ENCODE assay signal across 19 cellular contexts in the genomic region with DNA sequence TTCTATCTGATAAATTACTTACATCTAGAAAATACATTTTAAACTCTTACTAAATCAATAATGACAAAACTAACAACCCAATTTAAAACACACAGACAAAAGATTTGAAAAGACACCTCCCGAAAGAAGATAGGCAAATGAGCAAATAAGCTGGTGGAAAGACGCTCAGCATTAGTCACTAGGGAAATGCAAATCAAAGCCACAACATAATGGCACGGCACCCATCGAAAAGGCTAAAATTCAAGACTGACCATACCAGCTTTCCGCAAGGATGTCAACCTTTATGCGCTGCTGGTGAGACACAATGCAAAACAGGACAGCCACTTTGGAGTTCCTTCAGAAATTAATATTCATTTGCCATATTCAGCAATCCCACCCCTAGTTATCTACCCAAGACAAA. TPM values are rescaled to one million over a fixed set of nuclear protein-coding genes. Genes with fewer than 3 reads are reported as not detected.
DNase-seq lines count a peak whose midpoint lies in the region; ATAC-seq, FAIRE-seq and TF ChIP-seq lines count a peak whose summit lies in the region.
"Had no signal": no experiment of that assay in that cellular context is flagged by ENCODE, and none has a peak within 500 bp of the region (broad histone marks: within the 10 kb centered on the region; RNA-seq: fewer than 3 reads in every experiment).

No MANE protein-coding gene starts in this region.

- H3K4me1 ChIP-seq in OCI-LY3 (ENCODE audit: low read length) = peaks cover 9% of the 10 kb centered on the region
- no peaks in the 10 kb centered on the region; the same call in 1 of the 2 replicates for H3K4me1 ChIP-seq in GM12878 (ENCODE audit: control insufficient read depth, insufficient read depth, low read length)
- H3K4me1 ChIP-seq in CD4-positive, alpha-beta memory T cell (ENCODE audit: insufficient read depth, low read length) = no peaks in the 10 kb centered on the region
- H3K4me1 ChIP-seq: SJSA1 had no signal

- peak overlapping the region in 2 of 8 donors; percentile 0 to 17 for H3K4me3 Mint-ChIP-seq in CD4-positive, alpha-beta memory T cell

- CTCF ChIA-PET in GM12878 (lab: Yijun Ruan, JAX) = interaction anchor here (0.8 kb wide), 1 partner anchor 28 kb away, joined by 4 read pairs; no protein-coding TSS in a partner anchor
- CTCF ChIA-PET in CD4-positive, alpha-beta memory T cell (lab: Charles Lee; ENCODE audit: partially characterized antibody) = no interaction called here

- H3K9ac ChIP-seq in OCI-LY3 (ENCODE audit: low read length) (no peak overlapping the region), GM12878 (ENCODE audit: control insufficient read depth, insufficient read depth, low read length) (no peak overlapping the region)

- peaks cover 0 to 4% of the 10 kb centered on the region in 2 donors for H3K36me3 Mint-ChIP-seq in CD4-positive, alpha-beta memory T cell

- ATAC-seq in GM19463 (IDR thresholded peaks at IDR 0.05; ENCODE audit: unreplicated experiment) (peak; percentile 42), GM12878 (peak; percentile 52)

- peaks cover 0 to 3% (median 0%) of the 10 kb centered on the region in 8 donors for H3K9me3 Mint-ChIP-seq in CD4-positive, alpha-beta memory T cell

- H4K20me1 ChIP-seq in OCI-LY3 (ENCODE audit: insufficient read depth, low read length) (peaks cover 57% of the 10 kb centered on the region), GM12878 (ENCODE audit: control insufficient read depth, insufficient read depth) (no peaks in the 10 kb centered on the region)

- no peaks in the 10 kb centered on the region for H3K9me3 ChIP-seq in OCI-LY3 (ENCODE audit: insufficient read depth, low read length)
- H3K9me3 ChIP-seq in GM12878 (replicated peaks; ENCODE audit: control insufficient read depth, insufficient read depth, low read length) = no peaks in the 10 kb centered on the region; the same call in 2 of the 3 replicates
- H3K9me3 ChIP-seq in CD4-positive, alpha-beta memory T cell (ENCODE audit: control insufficient read depth in 1 of 2, low read length in 2 of 2) = no peaks in the 10 kb centered on the region

- intact Hi-C loops in GM12878 (cut with micrococcal nuclease; ENCODE audit: unreplicated experiment) = no loop called here
- intact Hi-C loops in CD4-positive, alpha-beta memory T cell (cut with micrococcal nuclease) = no loop called here

- no peak overlapping the region for H3K27ac Mint-ChIP-seq in CD4-positive, alpha-beta memory T cell

- peaks cover 41 to 68% (median 44%) of the 10 kb centered on the region in 4 donors for H3K4me1 Mint-ChIP-seq in CD4-positive, alpha-beta memory T cell

- TF ChIP-seq EP300 in GM12878 (IDR thresholded peaks at IDR 0.05; ENCODE audit: borderline replicate concordance in 1 of 2, control insufficient read depth in 1 of 2, low read depth in 2 of 2, low read length in 2 of 2) = no peak

- H3K4me2 ChIP-seq in OCI-LY3 (ENCODE audit: low read length) (peak overlapping the region; percentile 16; the same call in 1 of the 2 replicates), GM12878 (ENCODE audit: control insufficient read depth, insufficient read depth) (no peak overlapping the region)
- H3K4me2 ChIP-seq: PC-9 had no signal

- FAIRE-seq in GM12878 (lab: Jason Lieb, UNC) = peak; percentile 69
- FAIRE-seq: H54 had no signal

- no peak for TF ChIP-seq POLR2A in GM12878 (IDR thresholded peaks at IDR 0.05; ENCODE audit: low read depth, low read length)

- POLR2A ChIA-PET in GM12878 (lab: Charles Lee) = interaction anchor here (0.7 kb wide), 1 partner anchor 700 kb away, joined by 3 read pairs; no protein-coding TSS in a partner anchor
- POLR2A ChIA-PET in CD4-positive, alpha-beta memory T cell (lab: Charles Lee; ENCODE audit: partially characterized antibody) = no interaction called here

- RAD21 ChIA-PET in GM12878 (lab: Charles Lee; ENCODE audit: unreplicated experiment) = no interaction called here

- BruUV-seq in GM12878 (replicated peaks; lab: Mats Ljungman, UMichigan) = no TSS peak

- WGBS in GM12878 (ENCODE audit: insufficient coverage, insufficient replicate concordance, low lambda C conversion rate, missing lambda C conversion rate) = 34% methylated on average over 6 of the region's 6 CpGs

- H2AFZ ChIP-seq in OCI-LY3 (ENCODE audit: low read depth, low read length) = no peak overlapping the region
- H2AFZ ChIP-seq in GM12878 (ENCODE audit: control insufficient read depth, low read depth, low read length) = no peak overlapping the region
- H2AFZ ChIP-seq: PC-9 had no signal

- TF ChIP-seq CTCF in OCI-LY3 (IDR thresholded peaks at IDR 0.05; ENCODE audit: low read depth, low read length) (no peak), GM12878 (IDR thresholded peaks at IDR 0.05 in 2 of 3, conservative IDR thresholded peaks at IDR 0.05 in 1 of 3; ENCODE audit: control insufficient read depth in 2 of 3, extremely low read depth in 1 of 3, insufficient read depth in 1 of 3, low read depth in 3 of 3, low read length in 3 of 3) (no peak)

- no peaks in the 10 kb centered on the region for H3K27me3 ChIP-seq in OCI-LY3 (ENCODE audit: low read depth, low read length)
- H3K27me3 ChIP-seq in GM12878 (replicated peaks in 1 of 2; ENCODE audit: control insufficient read depth in 2 of 2, insufficient read depth in 2 of 2, low read length in 1 of 2) = no peaks in the 10 kb centered on the region
- no peaks in the 10 kb centered on the region for H3K27me3 ChIP-seq in CD4-positive, alpha-beta memory T cell (ENCODE audit: insufficient read depth, low read length)
- H3K27me3 ChIP-seq: SJSA1 had no signal

- no peaks in the 10 kb centered on the region for H3K27me3 Mint-ChIP-seq in CD4-positive, alpha-beta memory T cell

- peaks cover 4% of the 10 kb centered on the region for H3K36me3 ChIP-seq in OCI-LY3 (replicated peaks; ENCODE audit: low read depth, low read length)
- no peaks in the 10 kb centered on the region; a peak in 2 of 4 replicates for H3K36me3 ChIP-seq in GM12878 (ENCODE audit: control insufficient read depth in 2 of 2, insufficient read depth in 2 of 2, low read length in 1 of 2)
- no peaks in the 10 kb centered on the region for H3K36me3 ChIP-seq in CD4-positive, alpha-beta memory T cell (ENCODE audit: insufficient read depth, low read length)
- H3K36me3 ChIP-seq: SJSA1 had no signal

- no peak for TF ChIP-seq RAD21 in GM12878 (IDR thresholded peaks at IDR 0.05; ENCODE audit: insufficient read depth, low read depth, low read length)

- in situ Hi-C loops in GM12878 (cut with MboI) = no loop called here

- SMC1A ChIA-PET in GM12878 (lab: Charles Lee; ENCODE audit: uncharacterized antibody, unreplicated experiment) = interaction anchor here (1.2 kb wide), 1 partner anchor 20 kb away, joined by 3 read pairs; no protein-coding TSS in a partner anchor

- H3K79me2 ChIP-seq in OCI-LY3 (ENCODE audit: low read length) = peaks cover 98% of the 10 kb centered on the region
- peaks cover 10% of the 10 kb centered on the region for H3K79me2 ChIP-seq in GM12878 (ENCODE audit: control insufficient read depth, insufficient read depth, low read length)

- DNase-seq in ELR (ENCODE audit: low read depth) (peak; percentile 16), GM12878 (ENCODE audit: low read depth, low spot score) (peak; percentile 12), cerebellum (ENCODE audit: low spot score) (no peak), ecto neural progenitor cell (ENCODE audit: low spot score) (no peak), NCI-H446 treated with DMSO at 0.1 percent for 48 hours (lab: John Stamatoyannopoulos, UW) (no peak)
- no peak for DNase-seq in CD4-positive, alpha-beta memory T cell
- DNase-seq: AML-193; Caco-2; DMS153; EL; NCI-H1105 treated with DMSO at 0.1 percent for 48 hours; NCI-H187; NCI-H345; NK-92 treated with Interleukin-12 subunit alpha and Interleukin-12 subunit beta, amount 100 ng/mL, for 24 hours; PC-9 had no signal

- H3K4me3 ChIP-seq in OCI-LY3 (ENCODE audit: low read length) (no peak overlapping the region), GM12878 (no peak overlapping the region)
- H3K4me3 ChIP-seq in CD4-positive, alpha-beta memory T cell (ENCODE audit: low read length in 2 of 2) = no peak overlapping the region
- H3K4me3 ChIP-seq: PC-9, SJSA1 had no signal

- H3K27ac ChIP-seq in OCI-LY3 (ENCODE audit: low read length) = no peak overlapping the region
- H3K27ac ChIP-seq in GM12878 (ENCODE audit: control insufficient read depth, insufficient read depth) = no peak overlapping the region
- no peak overlapping the region for H3K27ac ChIP-seq in CD4-positive, alpha-beta memory T cell (ENCODE audit: low read depth, low read length)
- H3K27ac ChIP-seq: PC-9, SJSA1 had no signal

TF ChIP-seq in GM12878, 131 proteins besides CTCF, POLR2A, EP300 and RAD21 (continues in another document):
- TF ChIP-seq POU2F2 (IDR thresholded peaks at IDR 0.05; ENCODE audit: borderline replicate concordance, low read depth, low read length) (peak; percentile 82; the same call in 2 of the 3 replicates), MTA2 (IDR thresholded peaks at IDR 0.05; ENCODE audit: low read depth) (no peak)
- TF ChIP-seq, protein P1, sequence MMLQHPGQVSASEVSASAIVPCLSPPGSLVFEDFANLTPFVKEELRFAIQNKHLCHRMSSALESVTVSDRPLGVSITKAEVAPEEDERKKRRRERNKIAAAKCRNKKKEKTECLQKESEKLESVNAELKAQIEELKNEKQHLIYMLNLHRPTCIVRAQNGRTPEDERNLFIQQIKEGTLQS (IDR thresholded peaks at IDR 0.05; ENCODE audit: borderline replicate concordance, extremely low read depth, low read depth, low read length) = no peak

RNA-seq across cellular contexts. Expression of a gene that starts 25.9 kb away (rescaled TPM):
- total RNA-seq in GM12878 (2013; cell fraction: nucleolus; rRNA removed) = 31.6 and 34.9 TPM in 2 replicates
- total RNA-seq in GM12878 (2014; rRNA removed) (2.6 and 3.4 TPM in 2 replicates), GM12878 (2014; rRNA removed; fragmentation: Illumina TruSeq; extraction: Trizol) (3.7 and 4.2 TPM in 2 replicates), GM12878 (2021) (16.9 and 19.5 TPM in 2 replicates), cerebellum (18.1 TPM)
- polyA plus RNA-seq in GM12878 (2011; ENCODE audit: low read depth) = 3.3 TPM
- polyA plus RNA-seq in GM12878 (2011; rRNA removed) (3.4 and 3.5 TPM in 2 replicates), GM12878 (2014; fragmentation: Illumina TruSeq; extraction: Trizol) (10.8 and 11.0 TPM in 2 replicates), GM12878 (2014; fragmentation: Nextera tagmentation; extraction: Ambion mirVana) (1 to 10 TPM in 1 of 2 experiments, under 1 TPM in 1; 0.39 to 1.0 TPM), GM12878 (2014; rRNA removed) (7.7 and 9.1 TPM in 2 replicates), GM12878 (2016; fragmentation: Nextera tagmentation; extraction: Ambion mirVana) (1 to 10 TPM; 1.6 to 1.7 TPM)
- 4.7 and 5.4 TPM in 2 replicates for polyA plus RNA-seq in GM12878 (2011; cell fraction: cytosol; rRNA removed)
- 9.1 and 18.4 TPM in 2 replicates for polyA plus RNA-seq in GM12878 (2011; cell fraction: nucleus; rRNA removed)
- 8.3 and 9.1 TPM in 2 replicates for polyA plus RNA-seq in GM12878 (2012)
- 2.9 and 4.8 TPM in 2 replicates for polyA minus RNA-seq in GM12878 (2011; rRNA and poly(A)+ RNA removed)
- 14.2 and 18.0 TPM in 2 replicates for polyA minus RNA-seq in GM12878 (2011; cell fraction: cytosol; rRNA and poly(A)+ RNA removed)
- polyA minus RNA-seq in GM12878 (2011; cell fraction: nucleus; rRNA and poly(A)+ RNA removed) = 3.1 and 10.1 TPM in 2 replicates
- total RNA-seq in CD4-positive, alpha-beta memory T cell = 10 to 100 TPM; 32.7 to 33.1 TPM
- polyA plus RNA-seq in CD4-positive, alpha-beta memory T cell = 1 to 10 TPM in 1 of 2 donors, under 1 TPM in 1; 0.54 to 2.3 TPM

Comparison
In these comparisons a context has a peak if more than half of its experiments do, and no peak if none do; other contexts are left out.
1. DNase-seq: peak in ELR (single experiment) and GM12878 (single experiment); none in cerebellum (single experiment), ecto neural progenitor cell (single experiment), NCI-H446 treated with DMSO at 0.1 percent for 48 hours (single experiment) and CD4-positive, alpha-beta memory T cell (0 of 5).